ENCODE assay signal across 10 cellular contexts in the genomic region with DNA sequence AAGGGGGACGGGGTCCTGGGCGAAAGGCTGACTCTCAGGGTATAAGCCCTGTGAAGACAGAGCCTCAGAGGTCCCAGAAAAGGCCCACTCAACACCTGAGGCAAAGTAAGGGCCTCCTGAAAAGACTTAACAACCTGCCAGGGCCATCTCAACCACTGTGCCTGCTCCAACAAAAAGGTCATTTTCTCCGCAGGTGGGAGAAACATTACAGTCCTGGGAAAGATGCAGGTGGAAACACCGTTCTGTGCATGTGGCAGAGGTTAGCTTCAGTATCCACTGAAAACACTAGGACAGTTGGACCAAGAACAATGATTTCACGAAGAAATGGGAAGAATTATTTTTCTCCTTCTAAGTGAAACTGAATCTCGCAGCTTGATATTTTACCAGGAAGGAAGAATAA. TPM values are rescaled to one million over a fixed set of nuclear protein-coding genes. Genes with fewer than 3 reads are reported as not detected.
A peak's percentile ranks its signal among the peaks of the same experiment; 100 is the strongest.
DNase-seq lines count a peak whose midpoint lies in the region; ATAC-seq and TF ChIP-seq lines count a peak whose summit lies in the region.
"Had no signal": no experiment of that assay in that cellular context is flagged by ENCODE, and none has a peak within 500 bp of the region (broad histone marks: within the 10 kb centered on the region; RNA-seq: fewer than 3 reads in every experiment).

No MANE protein-coding gene starts in this region.

- H3K9ac ChIP-seq in KMS-11 = peak overlapping the region; percentile 78; the same call in 1 of the 2 replicates

- H3K27ac Mint-ChIP-seq in CD4-positive, CD25-positive, alpha-beta regulatory T cell = peak overlapping the region; percentile 96 to 98 (median 97)
- H3K27ac Mint-ChIP-seq in activated naive CD4-positive, alpha-beta T cell treated with anti-CD3 and anti-CD28 coated beads, Interleukin-2, amount 50 U/mL, for 72 hours = peak overlapping the region; percentile 61 to 89

- H3K4me2 ChIP-seq in KMS-11 = peak overlapping the region; percentile 52

- H3K36me3 Mint-ChIP-seq in CD4-positive, CD25-positive, alpha-beta regulatory T cell = peaks cover 5% of the 10 kb centered on the region
- H3K36me3 Mint-ChIP-seq in activated naive CD4-positive, alpha-beta T cell treated with anti-CD3 and anti-CD28 coated beads, Interleukin-2, amount 50 U/mL, for 72 hours = no peaks in the 10 kb centered on the region

- H3K27me3 ChIP-seq in CD4-positive, CD25-positive, alpha-beta regulatory T cell (ENCODE audit: control insufficient read depth, insufficient read depth, low read length) = no peaks in the 10 kb centered on the region
- no peaks in the 10 kb centered on the region for H3K27me3 ChIP-seq in KMS-11 (ENCODE audit: insufficient read depth, low read depth)
- no peaks in the 10 kb centered on the region for H3K27me3 ChIP-seq in muscle layer of duodenum (ENCODE audit: low read depth, low read length)
- peaks cover 0 to 18% of the 10 kb centered on the region in 2 donors for H3K27me3 ChIP-seq in tibial artery

- no peak for ATAC-seq in CD4-positive, CD25-positive, alpha-beta regulatory T cell (ENCODE audit: low read depth in 2 of 2)
- ATAC-seq in activated naive CD4-positive, alpha-beta T cell treated with anti-CD3 and anti-CD28 coated beads, Interleukin-2, amount 50 U/mL, for 72 hours = no peak
- ATAC-seq in HG03354 (IDR thresholded peaks at IDR 0.05; ENCODE audit: poor library complexity, severe bottlenecking, unreplicated experiment) = no peak

- H3K27ac ChIP-seq in CD4-positive, CD25-positive, alpha-beta regulatory T cell (ENCODE audit: insufficient read depth, low read length, poor library complexity, severe bottlenecking) = peak overlapping the region; percentile 92
- peak overlapping the region; percentile 99 for H3K27ac ChIP-seq in KMS-11
- H3K27ac ChIP-seq in muscle layer of duodenum (ENCODE audit: low read length) = peak overlapping the region; percentile 2
- H3K27ac ChIP-seq in tibial artery = no peak overlapping the region

- intact Hi-C loops in tibial artery (cut with DNase I; ENCODE audit: low total_unique reads) = no loop called here

- no peaks in the 10 kb centered on the region for H3K27me3 Mint-ChIP-seq in CD4-positive, CD25-positive, alpha-beta regulatory T cell

- no peaks in the 10 kb centered on the region for H4K20me1 ChIP-seq in KMS-11 (ENCODE audit: insufficient read depth)

- no peaks in the 10 kb centered on the region for H3K9me3 ChIP-seq in CD4-positive, CD25-positive, alpha-beta regulatory T cell (ENCODE audit: control insufficient read depth in 2 of 2, low read length in 2 of 2)
- H3K9me3 ChIP-seq in muscle layer of duodenum (ENCODE audit: control insufficient read depth in 1 of 2, low read length in 2 of 2) (no peaks in the 10 kb centered on the region), tibial artery (no peaks in the 10 kb centered on the region)
- H3K9me3 ChIP-seq: Caco-2 had no signal

- H3K4me3 ChIP-seq in CD4-positive, CD25-positive, alpha-beta regulatory T cell (ENCODE audit: low read depth, low read length) = peak overlapping the region; percentile 69
- H3K4me3 ChIP-seq in KMS-11 (IDR thresholded peaks at IDR 0.05; ENCODE audit: insufficient read depth, low read depth, low read length) (no peak overlapping the region), muscle layer of duodenum (ENCODE audit: low read depth in 1 of 2, low read length in 2 of 2) (no peak overlapping the region), tibial artery (no peak overlapping the region)

- DNase-seq in CD4-positive, CD25-positive, alpha-beta regulatory T cell = no peak
- no peak for DNase-seq in activated naive CD4-positive, alpha-beta T cell treated with anti-CD3 and anti-CD28 coated beads, Interleukin-2, amount 50 U/mL, for 72 hours (ENCODE audit: low spot score in 2 of 2)
- DNase-seq in tibial artery (no peak), SW480 (ENCODE audit: low spot score) (no peak)
- no peak for DNase-seq in stimulated activated CD4-positive, alpha-beta T cell treated with anti-CD3 and anti-CD28 coated beads, Interleukin-2, amount 100 ng/mL, for 48 hours
- DNase-seq: Caco-2, NCI-H1092 had no signal

- H3K4me3 Mint-ChIP-seq in CD4-positive, CD25-positive, alpha-beta regulatory T cell = peak overlapping the region; percentile 38 to 87 (median 86)

- H3K4me1 ChIP-seq in CD4-positive, CD25-positive, alpha-beta regulatory T cell (ENCODE audit: control insufficient read depth, insufficient read depth, low read length, poor library complexity, severe bottlenecking) = peaks cover 100% of the 10 kb centered on the region
- H3K4me1 ChIP-seq in KMS-11 (ENCODE audit: low read depth, poor library complexity, severe bottlenecking) (peaks cover 98% of the 10 kb centered on the region), muscle layer of duodenum (ENCODE audit: control insufficient read depth in 1 of 2, insufficient read depth in 2 of 2, low read length in 2 of 2) (peaks cover 0 to 7% of the 10 kb centered on the region in 2 donors), tibial artery (peaks cover 0 to 11% (median 0%) of the 10 kb centered on the region in 4 donors)
- H3K4me1 ChIP-seq: Caco-2 had no signal

- no peaks in the 10 kb centered on the region for H3K9me3 Mint-ChIP-seq in CD4-positive, CD25-positive, alpha-beta regulatory T cell
- H3K9me3 Mint-ChIP-seq in activated naive CD4-positive, alpha-beta T cell treated with anti-CD3 and anti-CD28 coated beads, Interleukin-2, amount 50 U/mL, for 72 hours = no peaks in the 10 kb centered on the region

- H3K36me3 ChIP-seq in CD4-positive, CD25-positive, alpha-beta regulatory T cell (ENCODE audit: control insufficient read depth, insufficient read depth, low read length) = peaks cover 10% of the 10 kb centered on the region
- H3K36me3 ChIP-seq in KMS-11 (ENCODE audit: insufficient read depth) = no peaks in the 10 kb centered on the region
- no peaks in the 10 kb centered on the region for H3K36me3 ChIP-seq in muscle layer of duodenum (ENCODE audit: control insufficient read depth in 1 of 2, insufficient read depth in 2 of 2, low read length in 2 of 2)
- no peaks in the 10 kb centered on the region for H3K36me3 ChIP-seq in tibial artery

- H2AFZ ChIP-seq in KMS-11 (ENCODE audit: low read depth) = no peak overlapping the region

- TF ChIP-seq CTCF in KMS-11 (conservative IDR thresholded peaks at IDR 0.05; ENCODE audit: low read depth, low read length) = no peak
- no peak for TF ChIP-seq CTCF in tibial artery (IDR thresholded peaks at IDR 0.05)

- H3K4me1 Mint-ChIP-seq in CD4-positive, CD25-positive, alpha-beta regulatory T cell = peaks cover 20 to 92% (median 70%) of the 10 kb centered on the region in 4 donors

- peaks cover 91% of the 10 kb centered on the region for H3K79me2 ChIP-seq in KMS-11 (ENCODE audit: insufficient read depth, low read depth)

RNA-seq across cellular contexts. Expression of a gene that starts 50.9 kb away (rescaled TPM):
- 466 TPM for total RNA-seq in CD4-positive, CD25-positive, alpha-beta regulatory T cell
- polyA plus RNA-seq in CD4-positive, CD25-positive, alpha-beta regulatory T cell = 10 to 100 TPM; 25.9 to 35.6 (median 31.0) TPM
- 100 to 1,000 TPM in 1 of 2 donors, 10 to 100 TPM in 1; 98.8 to 113 TPM for total RNA-seq in activated naive CD4-positive, alpha-beta T cell treated with anti-CD3 and anti-CD28 coated beads, Interleukin-2, amount 50 U/mL, for 72 hours

Comparison
In these comparisons a context has a peak if more than half of its experiments do, and no peak if none do; other contexts are left out.
1. H3K27ac ChIP-seq: peak in CD4-positive, CD25-positive, alpha-beta regulatory T cell (single experiment), KMS-11 (single experiment) and muscle layer of duodenum (single experiment); none in tibial artery (0 of 2).